ENCODE assay signal across 8 cellular contexts in genomic region chr20:62792940-62793756, GRCh38. TPM values are rescaled to one million over a fixed set of nuclear protein-coding genes. Genes with fewer than 3 reads are reported as not detected.
DNase-seq lines count a peak whose midpoint lies in the region; ATAC-seq and TF ChIP-seq lines count a peak whose summit lies in the region.
"Had no signal": no experiment of that assay in that cellular context is flagged by ENCODE, and none has a peak within 500 bp of the region (broad histone marks: within the 10 kb centered on the region; RNA-seq: fewer than 3 reads in every experiment).

No MANE protein-coding gene starts in this region.

- H3K27me3 Mint-ChIP-seq in GM23338 (ENCODE audit: insufficient read depth, low read depth, poor library complexity), result peaks cover 34% of the 10 kb centered on the region

- in situ Hi-C loops in GM13977 (cut with MboI; ENCODE audit: low pct_unique_long_range_greater_than_20kb, low sequenced_read_pairs, unreplicated experiment), result no loop called here

- H4K20me1 ChIP-seq in GM23338 (replicated peaks; ENCODE audit: insufficient read depth) (no peaks in the 10 kb centered on the region), smooth muscle cell (ENCODE audit: low read depth) (peaks cover 5% of the 10 kb centered on the region)

- WGBS in esophagus muscularis mucosa, result 86% methylated on average over 21 of the region's 22 CpGs
- WGBS in smooth muscle cell (ENCODE audit: low lambda C conversion rate), result 88% methylated on average over 22 of the region's 22 CpGs

- H3K27ac ChIP-seq in GM23338 (ENCODE audit: low read depth) (no peak overlapping the region), esophagus muscularis mucosa (replicated peaks in 1 of 4) (peak overlapping the region; percentile 89 to 97 (median 92)), smooth muscle cell (ENCODE audit: low read depth) (peak overlapping the region; percentile 87)
- H3K27ac ChIP-seq: SJCRH30 had no signal

- H3K79me2 ChIP-seq in GM23338 (replicated peaks; ENCODE audit: insufficient read depth), result no peaks in the 10 kb centered on the region
- H3K79me2 ChIP-seq in smooth muscle cell (ENCODE audit: low read depth), result no peaks in the 10 kb centered on the region

- no peak for TF ChIP-seq CTCF in GM23338 (conservative IDR thresholded peaks at IDR 0.05; ENCODE audit: low read depth in 2 of 2)
- TF ChIP-seq CTCF in esophagus muscularis mucosa (IDR thresholded peaks at IDR 0.05), result no peak
- TF ChIP-seq CTCF in smooth muscle cell (IDR thresholded peaks at IDR 0.05; ENCODE audit: borderline replicate concordance, insufficient read depth, poor library complexity, severe bottlenecking), result no peak
- TF ChIP-seq CTCF in GM13977 (IDR thresholded peaks at IDR 0.05; ENCODE audit: extremely low read depth, insufficient read depth, missing control alignments), result no peak

- intact Hi-C loops in esophagus muscularis mucosa (cut with DNase I), result no loop called here

- TF ChIP-seq POLR2A in esophagus muscularis mucosa (IDR thresholded peaks at IDR 0.05; ENCODE audit: low read depth), result no peak

- H3K27ac Mint-ChIP-seq in GM23338, result no peak overlapping the region

- H2AFZ ChIP-seq in GM23338, result no peak overlapping the region
- no peak overlapping the region for H2AFZ ChIP-seq in smooth muscle cell (ENCODE audit: low read depth)

- H3K4me2 ChIP-seq in GM23338 (peak overlapping the region; percentile 79; the same call in 1 of the 2 replicates), smooth muscle cell (peak overlapping the region; percentile 41)

- H3K4me3 Mint-ChIP-seq in GM23338, result peak overlapping the region; percentile 33; the same call in 1 of the 3 replicates

- peaks cover under 1% of the 10 kb centered on the region; the same call in 2 of the 3 replicates for H3K36me3 Mint-ChIP-seq in GM23338 (ENCODE audit: low read depth)

- H3K4me1 ChIP-seq in GM23338 (ENCODE audit: insufficient read depth) (peaks cover 7% of the 10 kb centered on the region; the same call in 1 of the 2 replicates), NT2/D1 (ENCODE audit: insufficient read depth, insufficient read length) (peaks cover 25% of the 10 kb centered on the region), esophagus muscularis mucosa (peaks cover 13 to 52% (median 41%) of the 10 kb centered on the region in 4 donors), smooth muscle cell (ENCODE audit: low read depth) (peaks cover 10% of the 10 kb centered on the region)

- H3K4me3 ChIP-seq in GM23338, result no peak overlapping the region
- H3K4me3 ChIP-seq in NT2/D1 (ENCODE audit: insufficient read length, low read depth), result no peak overlapping the region
- H3K4me3 ChIP-seq in esophagus muscularis mucosa, result peak overlapping the region; percentile 58 to 82 (median 76)
- H3K4me3 ChIP-seq in smooth muscle cell, result no peak overlapping the region

- no peaks in the 10 kb centered on the region for H3K9me2 ChIP-seq in GM23338 (ENCODE audit: insufficient read depth)

- peaks cover 10% of the 10 kb centered on the region for H3K4me1 Mint-ChIP-seq in GM23338

- peak overlapping the region; percentile 68 for H3K9ac ChIP-seq in NT2/D1 (ENCODE audit: insufficient read length, low read depth)
- peak overlapping the region; percentile 66 for H3K9ac ChIP-seq in smooth muscle cell (ENCODE audit: low read depth)

- H3K9me3 ChIP-seq in NT2/D1 (ENCODE audit: insufficient read depth, low read length) (no peaks in the 10 kb centered on the region), esophagus muscularis mucosa (no peaks in the 10 kb centered on the region), smooth muscle cell (replicated peaks; ENCODE audit: low read depth) (no peaks in the 10 kb centered on the region)
- H3K9me3 ChIP-seq: SJCRH30 had no signal

- TF ChIP-seq EP300 in esophagus muscularis mucosa (IDR thresholded peaks at IDR 0.05), result no peak

- H3K27me3 ChIP-seq in GM23338 (ENCODE audit: insufficient read depth) (peaks cover 17% of the 10 kb centered on the region), NT2/D1 (ENCODE audit: insufficient read depth, insufficient read length) (peaks cover 24% of the 10 kb centered on the region), esophagus muscularis mucosa (no peaks in the 10 kb centered on the region), smooth muscle cell (ENCODE audit: low read depth) (no peaks in the 10 kb centered on the region)

- DNase-seq in GM23338 (ENCODE audit: low spot score) (peak; percentile 64), NT2/D1 (ENCODE audit: low read depth, low spot score) (no peak), esophagus muscularis mucosa (ENCODE audit: extremely low spot score) (no peak), smooth muscle cell (lab: John Stamatoyannopoulos, UW; ENCODE audit: unreplicated experiment) (no peak), GM13977 (ENCODE audit: low spot score) (no peak), NCI-H2227 (lab: John Stamatoyannopoulos, UW; ENCODE audit: unreplicated experiment) (no peak), NCI-H2196 (lab: John Stamatoyannopoulos, UW; ENCODE audit: unreplicated experiment) (no peak)

- peaks cover 9% of the 10 kb centered on the region; the same call in 1 of the 2 replicates for H3F3A ChIP-seq in GM23338 (replicated peaks; ENCODE audit: low read depth)
- peaks cover 19% of the 10 kb centered on the region for H3F3A ChIP-seq in smooth muscle cell (ENCODE audit: low read depth)

- H3K9me3 Mint-ChIP-seq in GM23338, result no peaks in the 10 kb centered on the region

- ATAC-seq in GM23338, result peak; percentile 6

- H3K36me3 ChIP-seq in GM23338 (ENCODE audit: insufficient read depth), result no peaks in the 10 kb centered on the region
- H3K36me3 ChIP-seq in NT2/D1 (ENCODE audit: insufficient read depth, insufficient read length, low read length), result peaks cover 12% of the 10 kb centered on the region
- H3K36me3 ChIP-seq in esophagus muscularis mucosa, result peaks cover 0 to 7% (median 4%) of the 10 kb centered on the region in 4 donors
- no peaks in the 10 kb centered on the region for H3K36me3 ChIP-seq in smooth muscle cell (ENCODE audit: low read depth)
- H3K36me3 ChIP-seq: SJCRH30 had no signal

TF ChIP-seq in GM23338, 12 proteins besides CTCF, POLR2A, EP300 and RAD21:
- no peak for TF ChIP-seq POLR2AphosphoS5 (IDR thresholded peaks at IDR 0.05; ENCODE audit: low read depth)
- TF ChIP-seq ZNF114 (CRISPR knock-in tag; IDR thresholded peaks at IDR 0.05), result no peak
- TF ChIP-seq ZNF331 (CRISPR knock-in tag; IDR thresholded peaks at IDR 0.05; ENCODE audit: low read depth), result no peak

RNA-seq across cellular contexts. Expression of gene MRGBP, which starts 3.1 kb away (rescaled TPM):
- total RNA-seq in GM23338 (2014; rRNA removed; shearing (Covaris generic)), result 24.3 and 26.0 TPM in 2 replicates
- polyA plus RNA-seq in GM23338 (2016; fragmentation: Nextera tagmentation; extraction: Ambion mirVana) (19.7 and 20.9 TPM in 2 replicates), smooth muscle cell (23.1 and 27.2 TPM in 2 replicates)
- total RNA-seq in esophagus muscularis mucosa (10 to 100 TPM in 2 of 4 donors, 1 to 10 TPM in 2; 7.6 to 16.7 (median 10.3) TPM), smooth muscle cell (15.5 and 18.2 TPM in 2 replicates)

RNA-seq across cellular contexts. Expression of gene OGFR, which starts 11.5 kb away (rescaled TPM):
- 48.8 and 50.6 TPM in 2 replicates for total RNA-seq in GM23338 (2014; rRNA removed; shearing (Covaris generic))
- 9.6 and 12.3 TPM in 2 replicates for polyA plus RNA-seq in GM23338 (2016; fragmentation: Nextera tagmentation; extraction: Ambion mirVana)
- total RNA-seq in esophagus muscularis mucosa, result 10 to 100 TPM; 46.1 to 84.5 (median 62.7) TPM
- total RNA-seq in smooth muscle cell, result 21.5 and 24.4 TPM in 2 replicates
- 53.2 and 61.4 TPM in 2 replicates for polyA plus RNA-seq in smooth muscle cell

RNA-seq across cellular contexts. Expression of gene COL9A3, which starts 23.7 kb away (rescaled TPM):
- 110 and 113 TPM in 2 replicates for total RNA-seq in GM23338 (2014; rRNA removed; shearing (Covaris generic))
- polyA plus RNA-seq in GM23338 (2016; fragmentation: Nextera tagmentation; extraction: Ambion mirVana), result 74.9 and 79.4 TPM in 2 replicates
- 10 to 100 TPM; 13.4 to 22.9 (median 18.4) TPM for total RNA-seq in esophagus muscularis mucosa
- 23.0 and 30.1 TPM in 2 replicates for total RNA-seq in smooth muscle cell
- 73.3 and 77.4 TPM in 2 replicates for polyA plus RNA-seq in smooth muscle cell

Comparison
In these comparisons a context has a peak if more than half of its experiments do, and no peak if none do; other contexts are left out.
1. H3K4me3 ChIP-seq: peak in esophagus muscularis mucosa (4 of 4); none in GM23338 (single experiment), NT2/D1 (single experiment) and smooth muscle cell (single experiment).